ENCODE assay signal across 13 cellular contexts in genomic region chr7:136958016-136958415, GRCh38.
DNase-seq lines count a peak whose midpoint lies in the region; ATAC-seq and TF ChIP-seq lines count a peak whose summit lies in the region.
"Had no signal": no experiment of that assay in that cellular context is flagged by ENCODE, and none has a peak within 500 bp of the region (broad histone marks: within the 10 kb centered on the region; RNA-seq: fewer than 3 reads in every experiment).

No MANE protein-coding gene starts in this region.

- in situ Hi-C loops in astrocyte of the spinal cord (cut with HindIII; ENCODE audit: low sequenced_read_pairs) = no loop called here

- no peaks in the 10 kb centered on the region for H3K9me3 ChIP-seq in AG04450 (ENCODE audit: control insufficient read depth, insufficient read depth, low read length)

- H3K4me3 ChIP-seq in AG04450 (ENCODE audit: low read depth, low read length) (no peak overlapping the region), astrocyte of the spinal cord (ENCODE audit: low read depth, low read length) (no peak overlapping the region)

- TF ChIP-seq CTCF in AG04450 (IDR thresholded peaks at IDR 0.05; ENCODE audit: low read depth, low read length) (no peak), astrocyte of the spinal cord (IDR thresholded peaks at IDR 0.05; ENCODE audit: low read depth, low read length) (no peak), omental fat pad (IDR thresholded peaks at IDR 0.05) (no peak)

- POLR2A ChIA-PET in AG04450 (lab: Yijun Ruan, JAX) = interaction anchor here (0.5 to 1.3 kb wide), 4 partner anchors 48 to 1199 kb away, joined by 3 to 12 read pairs (median 4); partner anchors contain the start of gene PTN

- H3K27ac ChIP-seq in AG04450 (ENCODE audit: low read depth, low read length) = peak overlapping the region; percentile 40

- ATAC-seq in omental fat pad (ENCODE audit: low FRiP score) = no peak

- no peak for DNase-seq in AG04450 (ENCODE audit: low read depth, low spot score)
- DNase-seq in OCI-M1 (lab: John Stamatoyannopoulos, UW) = peak; percentile 2
- peak; percentile 14 for DNase-seq in astrocyte of the spinal cord (ENCODE audit: low read depth, low spot score)
- peak; percentile 27 for DNase-seq in iris pigment epithelial cell (ENCODE audit: low read depth)
- DNase-seq in KG1 (lab: John Stamatoyannopoulos, UW) = no peak
- no peak for DNase-seq in omental fat pad (ENCODE audit: low spot score)
- DNase-seq in germinal center (ENCODE audit: low spot score) = no peak
- no peak for DNase-seq in putamen (ENCODE audit: low spot score)
- DNase-seq: CD4-positive, CD25-positive, alpha-beta regulatory T cell; NCI-H1105 treated with DMSO at 0.1 percent for 48 hours; NCI-H1930; NCI-H510A; SIG-M5 had no signal

- CTCF ChIA-PET in AG04450 (lab: Charles Lee) = interaction anchor here (1.0 to 1.3 kb wide), 2 partner anchors 496 to 634 kb away, joined by 3 to 5 read pairs; no protein-coding TSS in a partner anchor

- H3K27me3 ChIP-seq in AG04450 (ENCODE audit: control insufficient read depth, insufficient read depth, low read length) = no peaks in the 10 kb centered on the region

Comparison
In these comparisons a context has a peak if more than half of its experiments do, and no peak if none do; other contexts are left out.
1. DNase-seq: peak in OCI-M1 (single experiment), astrocyte of the spinal cord (single experiment) and iris pigment epithelial cell (single experiment); none in AG04450 (single experiment), KG1 (single experiment), omental fat pad (single experiment), germinal center (single experiment) and putamen (single experiment).